Comparison of ENCODE assay signal across 9 cellular contexts in the genomic region with DNA sequence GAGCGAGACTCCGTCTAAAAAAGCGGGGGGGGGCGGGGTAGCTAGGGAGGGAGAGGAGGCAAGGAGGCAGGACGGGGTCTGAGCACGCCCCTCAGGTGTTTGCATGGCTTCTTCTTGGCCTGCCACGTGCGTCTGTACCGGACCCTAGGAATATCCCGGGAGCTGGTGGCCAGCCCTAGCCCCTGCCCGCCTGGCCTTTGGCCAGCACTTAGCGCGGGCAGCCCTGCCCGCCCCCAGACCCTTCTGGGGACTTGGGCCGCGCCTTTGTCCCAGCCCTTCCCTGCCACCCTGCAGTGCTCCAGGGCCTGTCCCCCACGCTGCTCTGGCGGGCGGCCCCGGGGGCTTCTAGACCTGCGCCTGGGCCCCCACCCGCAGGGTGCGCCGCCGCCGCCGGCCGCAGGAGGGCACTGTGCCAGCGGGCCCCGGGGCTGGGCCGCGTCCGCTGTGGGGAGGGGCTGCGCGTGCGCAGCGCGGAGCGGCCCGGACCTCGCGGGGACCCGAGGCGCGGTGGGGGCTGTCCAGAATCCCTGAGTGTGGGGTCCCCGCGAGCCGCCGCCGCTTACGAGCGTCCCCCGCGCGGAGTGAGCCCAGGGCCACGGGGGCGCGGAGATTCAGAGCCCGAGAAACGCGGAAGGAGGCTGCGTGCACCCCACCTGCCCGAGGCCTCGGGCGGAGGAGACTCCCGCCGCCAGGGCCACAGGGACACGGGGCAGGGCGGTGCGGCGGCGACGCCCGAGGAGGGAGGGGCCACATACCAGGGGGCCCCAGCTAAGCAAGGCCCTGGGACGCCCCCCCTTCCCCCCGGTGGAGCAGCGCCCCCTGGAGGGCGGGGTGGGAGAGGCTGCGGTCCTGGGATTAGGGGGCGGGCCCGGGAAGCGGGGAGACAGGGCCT.
DNase-seq lines count a peak whose midpoint lies in the region; ATAC-seq and FAIRE-seq lines count a peak whose summit lies in the region.
"Had no signal": no experiment of that assay in that cellular context is flagged by ENCODE, and none has a peak within 500 bp of the region (broad histone marks: within the 10 kb centered on the region; RNA-seq: fewer than 3 reads in every experiment).

No MANE protein-coding gene starts in this region.

- H3K4me1 ChIP-seq in mucosa of stomach (ENCODE audit: control insufficient read depth, insufficient read depth, low read length), result peaks cover 11% of the 10 kb centered on the region

- peak; percentile 96 for DNase-seq in AG08395 (ENCODE audit: low spot score)
- DNase-seq in GM18507 (ENCODE audit: extremely low spot score, insufficient read length, low read depth), result peak; percentile 90
- peak; percentile 34 for DNase-seq in NCI-H2227 treated with DMSO at 0.1 percent for 48 hours (lab: John Stamatoyannopoulos, UW)
- peak; percentile 64 to 66 (median 66) for DNase-seq in activated CD8-positive, alpha-beta memory T cell treated with anti-CD3 and anti-CD28 coated beads for 48 hours (ENCODE audit: low read depth in 2 of 3, low spot score in 2 of 3)
- DNase-seq in epidermal melanocyte (ENCODE audit: insufficient read length, low spot score), result peak; percentile 89
- peak; percentile 54 to 69 for DNase-seq in stimulated activated CD8-positive, alpha-beta memory T cell treated with anti-CD3 and anti-CD28 coated beads, Interleukin-7, amount 100 ng/mL, for 48 hours (ENCODE audit: extremely low read depth in 1 of 2, low read depth in 1 of 2)

- peak overlapping the region; percentile 25 for H3K4me3 ChIP-seq in mucosa of stomach (ENCODE audit: low read length)

- H3K27me3 ChIP-seq in mucosa of stomach (ENCODE audit: control insufficient read depth, insufficient read depth, low read length), result no peaks in the 10 kb centered on the region

- peak overlapping the region; percentile 82 for H3K9ac ChIP-seq in mucosa of stomach (ENCODE audit: low read length)

- H3K36me3 ChIP-seq in mucosa of stomach (ENCODE audit: control insufficient read depth, insufficient read depth, low read length), result no peaks in the 10 kb centered on the region

- ATAC-seq in HG02973 (IDR thresholded peaks at IDR 0.05; ENCODE audit: unreplicated experiment), result peak; percentile 81

- FAIRE-seq in GM18507 (lab: Jason Lieb, UNC), result peak; percentile 65
- FAIRE-seq: colon had no signal

- H3K9me3 ChIP-seq in mucosa of stomach (ENCODE audit: control insufficient read depth, low read length), result no peaks in the 10 kb centered on the region

Comparison
In these comparisons a context has a peak if more than half of its experiments do, and no peak if none do; other contexts are left out.
1. Peak in every context shown above with its lines: DNase-seq, ATAC-seq and H3K4me3 ChIP-seq.
2. DNase-seq: peak in every context shown above with its lines; median percentile 96 in AG08395; 90 in GM18507; 89 in epidermal melanocyte; 66 in activated CD8-positive, alpha-beta memory T cell treated with anti-CD3 and anti-CD28 coated beads for 48 hours; 62 in stimulated activated CD8-positive, alpha-beta memory T cell treated with anti-CD3 and anti-CD28 coated beads, Interleukin-7, amount 100 ng/mL, for 48 hours; 34 in NCI-H2227 treated with DMSO at 0.1 percent for 48 hours.